In the genomic region with DNA sequence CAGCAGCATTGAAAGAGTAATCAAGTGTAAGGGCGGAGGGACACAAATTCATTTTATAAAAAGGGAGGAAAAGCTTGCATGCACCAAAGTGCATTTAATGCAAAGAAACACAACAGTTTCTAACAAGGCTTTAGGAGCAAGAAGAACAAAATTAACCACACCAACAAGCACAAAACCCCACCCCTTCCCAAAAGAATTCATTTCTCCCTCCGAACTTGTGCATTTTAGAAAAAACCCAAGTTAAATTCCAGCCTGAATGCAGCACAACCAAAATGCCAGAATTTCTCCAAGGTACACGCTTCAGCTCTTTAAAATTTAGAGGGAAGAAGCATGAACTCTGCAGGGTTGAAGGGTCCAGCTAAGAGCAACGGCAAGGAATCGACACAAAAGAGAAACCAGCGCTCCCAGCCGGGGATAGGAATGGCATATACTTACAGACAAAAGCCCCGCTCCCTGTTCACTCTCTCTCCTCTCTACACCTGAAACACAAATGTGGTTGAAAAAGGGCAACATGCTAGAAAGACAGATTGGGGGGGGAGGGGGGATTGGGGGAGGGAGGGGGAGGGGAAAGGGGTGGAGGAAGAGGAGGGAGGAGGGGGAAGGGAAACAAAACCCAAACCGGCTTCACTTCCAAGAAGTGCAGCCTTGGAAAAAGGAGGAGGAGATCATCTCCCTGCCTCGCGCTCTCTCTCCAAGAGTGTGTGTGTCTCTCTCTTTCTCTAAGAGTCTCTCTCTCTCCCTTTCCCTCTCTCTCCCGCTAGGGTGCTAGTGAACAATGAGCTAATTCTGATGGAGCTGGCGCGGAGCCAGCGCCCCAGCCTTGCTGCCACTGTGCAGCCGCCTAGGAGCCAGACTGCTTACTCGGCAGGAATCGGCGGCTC, we compare ENCODE assay signal across 8 cellular contexts. TPM values are rescaled to one million over a fixed set of nuclear protein-coding genes. Genes with fewer than 3 reads are reported as not detected.
DNase-seq lines count a peak whose midpoint lies in the region; ATAC-seq and TF ChIP-seq lines count a peak whose summit lies in the region.

A gene with protein sequence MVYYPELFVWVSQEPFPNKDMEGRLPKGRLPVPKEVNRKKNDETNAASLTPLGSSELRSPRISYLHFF (minus strand): TSS at position 494 of the 881 bp plus-strand sequence. CDS start 1,422 bp downstream, outside the sequence.

- H3K9me3 ChIP-seq in ectodermal cell (ENCODE audit: control insufficient read depth, low read length), result no peaks in the 10 kb centered on the region
- H3K9me3 ChIP-seq in lower lobe of right lung, result no peaks in the 10 kb centered on the region

- intact Hi-C loops in lower lobe of right lung (cut with DNase I), result no loop called here

- H3K4me1 ChIP-seq in ectodermal cell (ENCODE audit: control insufficient read depth, insufficient read depth, low read length), result peaks cover 5% of the 10 kb centered on the region
- H3K4me1 ChIP-seq in lower lobe of right lung, result peaks cover 24% of the 10 kb centered on the region

- 0 to 1% methylated on average over 18 to 19 of the region's 19 CpGs for WGBS in ectodermal cell, 2 experiments

- DNase-seq in NCI-H526 treated with DMSO at 0.1 percent for 48 hours (lab: John Stamatoyannopoulos, UW) (peak; percentile 73), lower lobe of right lung (peak; percentile 94)
- peak; percentile 34 to 61 for DNase-seq in activated CD4-positive, alpha-beta T cell treated with anti-CD3 and anti-CD28 coated beads, Interleukin-2, amount 50 U/mL, for 24 hours (ENCODE audit: low read depth in 1 of 2, low spot score in 1 of 2)
- peak; percentile 68 to 70 for DNase-seq in stimulated activated CD4-positive, alpha-beta T cell treated with anti-CD3 and anti-CD28 coated beads, Interleukin-4, amount 100 ng/mL, for 48 hours (ENCODE audit: low read depth in 2 of 2)

- peak; percentile 30 for TF ChIP-seq CTCF in C4-2B (conservative IDR thresholded peaks at IDR 0.05)
- peak; percentile 29 for TF ChIP-seq CTCF in lower lobe of right lung (IDR thresholded peaks at IDR 0.05)

- peak within 1 kb of the TSS; percentile 97 for H3K27ac ChIP-seq in C4-2B
- peak within 1 kb of the TSS; percentile 100 for H3K27ac ChIP-seq in ectodermal cell (ENCODE audit: insufficient read depth, low read depth, low read length, poor library complexity, severe bottlenecking)
- H3K27ac ChIP-seq in lower lobe of right lung, result peak within 1 kb of the TSS; percentile 91

- H3K27me3 ChIP-seq in ectodermal cell (ENCODE audit: control insufficient read depth, insufficient read depth, low read length, poor library complexity, severe bottlenecking) (no peaks in the 10 kb centered on the region), lower lobe of right lung (ENCODE audit: low read depth) (no peaks in the 10 kb centered on the region)

- peak within 1 kb of the TSS; percentile 90 for H3K4me3 ChIP-seq in ectodermal cell (ENCODE audit: insufficient read depth, low read depth, low read length)
- peak within 1 kb of the TSS; percentile 71 for H3K4me3 ChIP-seq in lower lobe of right lung

- H3K36me3 ChIP-seq in ectodermal cell (ENCODE audit: control insufficient read depth, insufficient read depth, low read length) (no peaks in the 10 kb centered on the region), lower lobe of right lung (no peaks in the 10 kb centered on the region)

- ATAC-seq in GM19397 (IDR thresholded peaks at IDR 0.05; ENCODE audit: unreplicated experiment) (peak; percentile 60), HG03558 (IDR thresholded peaks at IDR 0.05; ENCODE audit: extremely low read depth, unreplicated experiment) (peak; percentile 47), lower lobe of right lung (peak; percentile 82 to 87)

RNA-seq across cellular contexts. Expression of the gene that starts here (rescaled TPM):
- polyA plus RNA-seq in ectodermal cell (2013, experiment 1 of 4), result 587 TPM
- polyA plus RNA-seq in ectodermal cell (2013, experiment 2 of 4), result 536 TPM
- polyA plus RNA-seq in ectodermal cell (2013, experiment 3 of 4), result 407 TPM
- 437 TPM for polyA plus RNA-seq in ectodermal cell (2013, experiment 4 of 4)
- 21.6 TPM for total RNA-seq in lower lobe of right lung

Comparison
In these comparisons a context has a peak if more than half of its experiments do, and no peak if none do; other contexts are left out.
1. Peak in every context shown above with its lines: DNase-seq, ATAC-seq, H3K4me3 ChIP-seq and H3K27ac ChIP-seq.